ENCODE assay signal across 16 cellular contexts in genomic region chr14:69108358-69108757, GRCh38. TPM values are rescaled to one million over a fixed set of nuclear protein-coding genes. Genes with fewer than 3 reads are reported as not detected.
A peak's percentile ranks its signal among the peaks of the same experiment; 100 is the strongest.
DNase-seq lines count a peak whose midpoint lies in the region; ATAC-seq, FAIRE-seq and TF ChIP-seq lines count a peak whose summit lies in the region.
"Had no signal": no experiment of that assay in that cellular context is flagged by ENCODE, and none has a peak within 500 bp of the region (broad histone marks: within the 10 kb centered on the region; RNA-seq: fewer than 3 reads in every experiment).

No MANE protein-coding gene starts in this region.

- TF ChIP-seq CTCF in WTC11 (IDR thresholded peaks at IDR 0.05) (no peak), neural crest cell (conservative IDR thresholded peaks at IDR 0.05) (no peak)

- POLR2A ChIA-PET in WTC11 (lab: Charles Lee): interaction anchor here (0.6 kb wide), 2 partner anchors 41 to 265 kb away, joined by 3 read pairs; no protein-coding TSS in a partner anchor
- POLR2A ChIA-PET in activated CD4-positive, alpha-beta T cell treated with anti-CD3 and anti-CD28 coated beads, Interleukin-2, amount 10 ng/mL, durations not matched to agents 7 days and 5 days (lab: Charles Lee): no interaction called here

- peak; percentile 85 for FAIRE-seq in urothelium cell line (lab: Jason Lieb, UNC)
- FAIRE-seq: GM12892, H54 had no signal

- peaks cover 4% of the 10 kb centered on the region for H3K4me1 Mint-ChIP-seq in WTC11
- H3K4me1 Mint-ChIP-seq in neural crest cell: no peaks in the 10 kb centered on the region
- H3K4me1 Mint-ChIP-seq in activated CD4-positive, alpha-beta T cell treated with anti-CD3 and anti-CD28 coated beads, Interleukin-2, amount 10 ng/mL, durations not matched to agents 7 days and 5 days: no peaks in the 10 kb centered on the region
- H3K4me1 Mint-ChIP-seq: B cell had no signal

- intact Hi-C loops in left colon (cut with DNase I, micrococcal nuclease): loop anchor here in 1 of 2 donors (10.0 kb wide), 2 partner anchors 194 to 244 kb away; no protein-coding TSS in a partner anchor

- CTCF ChIA-PET in WTC11 (lab: Charles Lee): interaction anchor here (0.7 to 3.1 kb wide), 6 partner anchors 18 to 264 kb away, joined by 3 to 43 read pairs (median 16); no protein-coding TSS in a partner anchor
- CTCF ChIA-PET in activated CD4-positive, alpha-beta T cell treated with anti-CD3 and anti-CD28 coated beads, Interleukin-2, amount 10 ng/mL, durations not matched to agents 7 days and 5 days (lab: Charles Lee): interaction anchor here (1.0 to 2.1 kb wide), 6 partner anchors 10 to 246 kb away, joined by 3 to 16 read pairs (median 3); no protein-coding TSS in a partner anchor

- no peaks in the 10 kb centered on the region for H3K9me3 Mint-ChIP-seq in WTC11
- no peaks in the 10 kb centered on the region for H3K9me3 Mint-ChIP-seq in neural crest cell
- no peaks in the 10 kb centered on the region for H3K9me3 Mint-ChIP-seq in activated CD4-positive, alpha-beta T cell treated with anti-CD3 and anti-CD28 coated beads, Interleukin-2, amount 10 ng/mL, durations not matched to agents 7 days and 5 days
- H3K9me3 Mint-ChIP-seq: CD4-positive, CD25-positive, alpha-beta regulatory T cell; CD8-positive, alpha-beta T cell; HFFc6 had no signal

- H3K4me3 Mint-ChIP-seq in WTC11 (no peak overlapping the region), neural crest cell (no peak overlapping the region)
- H3K4me3 Mint-ChIP-seq in activated CD4-positive, alpha-beta T cell treated with anti-CD3 and anti-CD28 coated beads, Interleukin-2, amount 10 ng/mL, durations not matched to agents 7 days and 5 days: no peak overlapping the region
- H3K4me3 Mint-ChIP-seq: B cell; CD4-positive, CD25-positive, alpha-beta regulatory T cell; CD8-positive, alpha-beta T cell; HFFc6 had no signal

- H3K36me3 Mint-ChIP-seq in WTC11 (peaks cover 3% of the 10 kb centered on the region; the same call in 1 of the 2 replicates), neural crest cell (ENCODE audit: low read depth) (peaks cover 3% of the 10 kb centered on the region)
- H3K36me3 Mint-ChIP-seq in activated CD4-positive, alpha-beta T cell treated with anti-CD3 and anti-CD28 coated beads, Interleukin-2, amount 10 ng/mL, durations not matched to agents 7 days and 5 days (ENCODE audit: low read depth): peaks cover 23% of the 10 kb centered on the region

- H3K27me3 Mint-ChIP-seq in WTC11 (ENCODE audit: low read depth) (no peaks in the 10 kb centered on the region), neural crest cell (ENCODE audit: low read depth) (no peaks in the 10 kb centered on the region)
- no peaks in the 10 kb centered on the region for H3K27me3 Mint-ChIP-seq in activated CD4-positive, alpha-beta T cell treated with anti-CD3 and anti-CD28 coated beads, Interleukin-2, amount 10 ng/mL, durations not matched to agents 7 days and 5 days
- H3K27me3 Mint-ChIP-seq: B cell; CD4-positive, CD25-positive, alpha-beta regulatory T cell had no signal

- H3K27ac Mint-ChIP-seq in WTC11 (peak overlapping the region; percentile 51), neural crest cell (ENCODE audit: unreplicated experiment) (peak overlapping the region; percentile 16)
- no peak overlapping the region for H3K27ac Mint-ChIP-seq in activated CD4-positive, alpha-beta T cell treated with anti-CD3 and anti-CD28 coated beads, Interleukin-2, amount 10 ng/mL, durations not matched to agents 7 days and 5 days
- H3K27ac Mint-ChIP-seq: B cell; CD8-positive, alpha-beta T cell; HFFc6 had no signal

- DNase-seq in WTC11 (ENCODE audit: low spot score) (no peak), left colon (no peak), neural crest cell (ENCODE audit: low read depth, low spot score) (no peak), urothelium cell line (ENCODE audit: low spot score) (no peak), NAMALWA (ENCODE audit: low spot score) (no peak), DMS153 treated with DMSO at 0.1 percent for 48 hours (lab: John Stamatoyannopoulos, UW; ENCODE audit: unreplicated experiment) (no peak)
- no peak for DNase-seq in activated CD4-positive, alpha-beta T cell treated with anti-CD3 and anti-CD28 coated beads, Interleukin-2, amount 10 ng/mL, durations not matched to agents 7 days and 5 days
- DNase-seq: Caco-2; CD4-positive, CD25-positive, alpha-beta regulatory T cell; CD8-positive, alpha-beta T cell; DND-41; GOT3; HFFc6 had no signal

- ATAC-seq in WTC11 (no peak), left colon (peak; percentile 82)
- ATAC-seq: CD8-positive, alpha-beta T cell had no signal

TF ChIP-seq in WTC11, 78 proteins besides CTCF, POLR2A, EP300 and RAD21:
- no peak for TF ChIP-seq ESRRA (CRISPR knock-in tag; IDR thresholded peaks at IDR 0.05; ENCODE audit: borderline replicate concordance)
- no peak for TF ChIP-seq RELA (CRISPR knock-in tag; IDR thresholded peaks at IDR 0.05; ENCODE audit: borderline replicate concordance)
- TF ChIP-seq USF2 (CRISPR knock-in tag; IDR thresholded peaks at IDR 0.05): no peak
- TF ChIP-seq TCF7 (CRISPR knock-in tag; IDR thresholded peaks at IDR 0.05; ENCODE audit: low read depth): no peak
- TF ChIP-seq SMAD4 (CRISPR knock-in tag; IDR thresholded peaks at IDR 0.05): no peak
- TF ChIP-seq ZNF423 (CRISPR knock-in tag; IDR thresholded peaks at IDR 0.05): no peak
- no peak for TF ChIP-seq SP1 (CRISPR knock-in tag; conservative IDR thresholded peaks at IDR 0.05)
- TF ChIP-seq HMGA2 (CRISPR knock-in tag; IDR thresholded peaks at IDR 0.05): no peak
- no peak for TF ChIP-seq ETV6 (CRISPR knock-in tag; IDR thresholded peaks at IDR 0.05)
- TF ChIP-seq AR (CRISPR knock-in tag; IDR thresholded peaks at IDR 0.05): no peak
- TF ChIP-seq CBFB (CRISPR knock-in tag; IDR thresholded peaks at IDR 0.05; ENCODE audit: low read depth): no peak
- TF ChIP-seq, protein P1, sequence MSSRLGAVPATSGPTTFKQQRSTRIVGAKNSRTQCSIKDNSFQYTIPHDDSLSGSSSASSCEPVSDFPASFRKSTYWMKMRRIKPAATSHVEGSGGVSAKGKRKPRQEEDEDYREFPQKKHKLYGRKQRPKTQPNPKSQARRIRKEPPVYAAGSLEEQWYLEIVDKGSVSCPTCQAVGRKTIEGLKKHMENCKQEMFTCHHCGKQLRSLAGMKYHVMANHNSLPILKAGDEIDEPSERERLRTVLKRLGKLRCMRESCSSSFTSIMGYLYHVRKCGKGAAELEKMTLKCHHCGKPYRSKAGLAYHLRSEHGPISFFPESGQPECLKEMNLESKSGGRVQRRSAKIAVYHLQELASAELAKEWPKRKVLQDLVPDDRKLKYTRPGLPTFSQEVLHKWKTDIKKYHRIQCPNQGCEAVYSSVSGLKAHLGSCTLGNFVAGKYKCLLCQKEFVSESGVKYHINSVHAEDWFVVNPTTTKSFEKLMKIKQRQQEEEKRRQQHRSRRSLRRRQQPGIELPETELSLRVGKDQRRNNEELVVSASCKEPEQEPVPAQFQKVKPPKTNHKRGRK (CRISPR knock-in tag; IDR thresholded peaks at IDR 0.05; ENCODE audit: borderline replicate concordance): no peak

RNA-seq across cellular contexts. Expression of gene DCAF5, which starts 44.6 kb away (rescaled TPM):
- 28.9 to 30.3 TPM (median 29.1 TPM) in 3 replicates for total RNA-seq in WTC11 (2021)
- 10 to 100 TPM; 38.6 to 42.3 TPM for total RNA-seq in left colon
- 43.3 and 46.7 TPM in 2 replicates for total RNA-seq in neural crest cell
- 10 to 100 TPM; 44.6 to 48.9 TPM for total RNA-seq in activated CD4-positive, alpha-beta T cell treated with anti-CD3 and anti-CD28 coated beads, Interleukin-2, amount 10 ng/mL, durations not matched to agents 7 days and 5 days
